35 cellular contexts compared by ENCODE assay signal in genomic region chrX:25648790-25649189, GRCh38.
"Had no signal": no experiment of that assay in that cellular context is flagged by ENCODE, and none has a peak within 500 bp of the region (broad histone marks: within the 10 kb centered on the region; RNA-seq: fewer than 3 reads in every experiment).

No MANE protein-coding gene starts in this region.

- H3K9me3 ChIP-seq: MG63 had no signal

- H3K36me3 ChIP-seq: MG63 had no signal

- H3K4me3 ChIP-seq: MG63 had no signal

- H3K27me3 ChIP-seq: MG63 had no signal

- DNase-seq: Kasumi-1, MG63, MM.1S, MV-4-11, NCI-H1048, NCI-H1092, NCI-H1092 treated with DMSO at 0.1 percent for 48 hours, NCI-H1105, NCI-H1105 treated with DMSO at 0.1 percent for 48 hours, NCI-H1417, NCI-H1417 treated with DMSO at 0.1 percent for 48 hours, NCI-H1436, NCI-H1436 treated with DMSO at 0.1 percent for 48 hours, NCI-H146, NCI-H1694, NCI-H1694 treated with DMSO at 0.1 percent for 48 hours, NCI-H187, NCI-H187 treated with DMSO at 0.1 percent for 48 hours, NCI-H1930, NCI-H2029, NCI-H2029 treated with DMSO at 0.1 percent for 48 hours, NCI-H2081, NCI-H2081 treated with DMSO at 0.1 percent for 48 hours, NCI-H2107, NCI-H2171, NCI-H2171 treated with DMSO at 0.1 percent for 48 hours, NCI-H2227 treated with DMSO at 0.1 percent for 48 hours, NCI-H226, NCI-H345, NCI-H446, NCI-H446 treated with DMSO at 0.1 percent for 48 hours, NCI-H510A, NCI-H510A treated with DMSO at 0.1 percent for 48 hours, NCI-H524, NCI-H524 treated with DMSO at 0.1 percent for 48 hours had no signal
